Comparison of ENCODE assay signal across 9 cellular contexts in genomic region chr14:24213866-24214652, GRCh38. TPM values are rescaled to one million over a fixed set of nuclear protein-coding genes. Genes with fewer than 3 reads are reported as not detected.
A peak's percentile ranks its signal among the peaks of the same experiment; 100 is the strongest.
DNase-seq lines count a peak whose midpoint lies in the region; ATAC-seq, FAIRE-seq and TF ChIP-seq lines count a peak whose summit lies in the region.
"Had no signal": no experiment of that assay in that cellular context is flagged by ENCODE, and none has a peak within 500 bp of the region (broad histone marks: within the 10 kb centered on the region; RNA-seq: fewer than 3 reads in every experiment).

No MANE protein-coding gene starts in this region.

- no peaks in the 10 kb centered on the region for H3K36me3 ChIP-seq in KMS-11 (ENCODE audit: insufficient read depth)
- peaks cover 9% of the 10 kb centered on the region for H3K36me3 ChIP-seq in mucosa of stomach (ENCODE audit: control insufficient read depth, insufficient read depth, low read length)

- POLR2A ChIA-PET in A549 (lab: Yijun Ruan, JAX): interaction anchor here (0.6 to 3.6 kb wide), 12 partner anchors 8 to 218 kb away, joined by 3 to 36 read pairs (median 4); partner anchors contain the start of genes DHRS1, EMC9, IPO4 and NOP9

- H3K4me2 ChIP-seq in A549 (peak overlapping the region; percentile 72), KMS-11 (peak overlapping the region; percentile 64)

- H2AFZ ChIP-seq in KMS-11 (ENCODE audit: low read depth): peak overlapping the region; percentile 45; the same call in 1 of the 2 replicates

- H3K4me3 ChIP-seq in A549 (peak overlapping the region; percentile 57), KMS-11 (IDR thresholded peaks at IDR 0.05; ENCODE audit: insufficient read depth, low read depth, low read length) (no peak overlapping the region), mucosa of stomach (ENCODE audit: low read length) (no peak overlapping the region)

- CTCF ChIA-PET in A549 (lab: Yijun Ruan, JAX): interaction anchor here (0.7 to 4.3 kb wide), 6 partner anchors 12 to 82 kb away, joined by 3 to 31 read pairs (median 4); partner anchors contain the start of genes PSME2, RNF31 and TINF2

- H3K4me1 ChIP-seq in A549 (peaks cover 24% of the 10 kb centered on the region), KMS-11 (ENCODE audit: low read depth, poor library complexity, severe bottlenecking) (peaks cover 22% of the 10 kb centered on the region), mucosa of stomach (ENCODE audit: control insufficient read depth, insufficient read depth, low read length) (peaks cover 10% of the 10 kb centered on the region)

- peak overlapping the region; percentile 93 to 96 for H3K27ac ChIP-seq in A549
- H3K27ac ChIP-seq in KMS-11: peak overlapping the region; percentile 89

- TF ChIP-seq CTCF in A549 (IDR thresholded peaks at IDR 0.05) (no peak; the same call in 2 of the 3 replicates), KMS-11 (conservative IDR thresholded peaks at IDR 0.05; ENCODE audit: low read depth, low read length) (no peak)

- TF ChIP-seq POLR2A in A549 (IDR thresholded peaks at IDR 0.05; ENCODE audit: low read length): no peak

- H3K9ac ChIP-seq in KMS-11: peak overlapping the region; percentile 81; the same call in 1 of the 2 replicates
- peak overlapping the region; percentile 87 for H3K9ac ChIP-seq in mucosa of stomach (ENCODE audit: low read length)

- no peaks in the 10 kb centered on the region for H4K20me1 ChIP-seq in KMS-11 (ENCODE audit: insufficient read depth)

- TF ChIP-seq EP300 in A549 (IDR thresholded peaks at IDR 0.05): no peak

- TF ChIP-seq RAD21 in A549 (conservative IDR thresholded peaks at IDR 0.05 in 1 of 2, IDR thresholded peaks at IDR 0.05 in 1 of 2): no peak

- no peak for FAIRE-seq in A549 (lab: Jason Lieb, UNC)
- FAIRE-seq: colon had no signal

- no peak for ATAC-seq in A549
- no peak for ATAC-seq in HG02759 (IDR thresholded peaks at IDR 0.05; ENCODE audit: unreplicated experiment)
- no peak for ATAC-seq in GM21390 (IDR thresholded peaks at IDR 0.05; ENCODE audit: unreplicated experiment)

- WGBS in A549 (ENCODE audit: missing lambda C conversion rate): 93% methylated on average over 7 of the region's 7 CpGs

- 0 out of 2 replicates have a peak, but pooled peaks cover 9% of the 10 kb centered on the region for H3K79me2 ChIP-seq in KMS-11 (ENCODE audit: insufficient read depth, low read depth)

- H3K9me3 ChIP-seq in A549 (no peaks in the 10 kb centered on the region), mucosa of stomach (ENCODE audit: control insufficient read depth, low read length) (no peaks in the 10 kb centered on the region)

- DNase-seq in A549 (ENCODE audit: low read depth in 1 of 2, low spot score in 1 of 2) (no peak), cerebellar cortex (ENCODE audit: low spot score) (peak; percentile 10), NCI-H2196 (lab: John Stamatoyannopoulos, UW; ENCODE audit: unreplicated experiment) (no peak), NCI-H1417 treated with DMSO at 0.1 percent for 48 hours (lab: John Stamatoyannopoulos, UW) (no peak)

- H3K27me3 ChIP-seq in KMS-11 (ENCODE audit: insufficient read depth, low read depth) (no peaks in the 10 kb centered on the region), mucosa of stomach (ENCODE audit: control insufficient read depth, insufficient read depth, low read length) (no peaks in the 10 kb centered on the region)

TF ChIP-seq in A549, 52 proteins besides CTCF, POLR2A, EP300 and RAD21:
- TF ChIP-seq POLR2AphosphoS2 (conservative IDR thresholded peaks at IDR 0.05; ENCODE audit: low read length) (no peak), ZC3H11A (IDR thresholded peaks at IDR 0.05) (no peak), ZNF302 (CRISPR knock-in tag; IDR thresholded peaks at IDR 0.05) (no peak), ZSCAN20 (CRISPR knock-in tag; IDR thresholded peaks at IDR 0.05) (no peak), NR3C1 (IDR thresholded peaks at IDR 0.05) (no peak)

RNA-seq across cellular contexts. Expression of gene CHMP4A, which starts 0.8 kb away (rescaled TPM):
- polyA plus RNA-seq in A549 (2011; rRNA removed) (74.9 and 102 TPM in 2 replicates), A549 (2017; fragmentation: RNase III; extraction: RNeasy Plus Mini Kit Qiagen cat#74134 plus additional on column Dnase treatment) (112 to 124 TPM (median 117 TPM) in 3 replicates)
- 67.2 and 98.1 TPM in 2 replicates for polyA plus RNA-seq in A549 (2012; cell fraction: cytosol; rRNA removed)
- 13.2 and 24.6 TPM in 2 replicates for polyA plus RNA-seq in A549 (2012; cell fraction: nucleus; rRNA removed)
- polyA minus RNA-seq in A549 (2011; rRNA and poly(A)+ RNA removed): 16.7 and 37.6 TPM in 2 replicates

RNA-seq across cellular contexts. Expression of gene MDP1, which starts 1.8 kb away (rescaled TPM):
- polyA plus RNA-seq in A549 (2011; rRNA removed) (31.8 and 38.6 TPM in 2 replicates), A549 (2017; fragmentation: RNase III; extraction: RNeasy Plus Mini Kit Qiagen cat#74134 plus additional on column Dnase treatment) (21.0 to 21.6 TPM (median 21.4 TPM) in 3 replicates)
- 27.2 and 31.6 TPM in 2 replicates for polyA plus RNA-seq in A549 (2012; cell fraction: cytosol; rRNA removed)
- polyA plus RNA-seq in A549 (2012; cell fraction: nucleus; rRNA removed): 23.4 and 29.9 TPM in 2 replicates
- 6.0 and 11.2 TPM in 2 replicates for polyA minus RNA-seq in A549 (2011; rRNA and poly(A)+ RNA removed)

RNA-seq across cellular contexts. Expression of gene TSSK4, which starts 8.6 kb away (rescaled TPM):
- polyA plus RNA-seq in A549 (2011; rRNA removed): 0.09 TPM in 1 of 2 replicates, not detected in the other
- polyA plus RNA-seq in A549 (2012; cell fraction: cytosol; rRNA removed): not detected in 2 replicates
- polyA plus RNA-seq in A549 (2012; cell fraction: nucleus; rRNA removed): not detected in 2 replicates
- polyA plus RNA-seq in A549 (2017; fragmentation: RNase III; extraction: RNeasy Plus Mini Kit Qiagen cat#74134 plus additional on column Dnase treatment): 0.13 TPM in 1 of 3 replicates, not detected in the others
- polyA minus RNA-seq in A549 (2011; rRNA and poly(A)+ RNA removed): 0.21 and 0.29 TPM in 2 replicates

RNA-seq across cellular contexts. Expression of gene NEDD8, which starts 18.1 kb away (rescaled TPM):
- polyA plus RNA-seq in A549 (2011; rRNA removed) (381 and 433 TPM in 2 replicates), A549 (2017; fragmentation: RNase III; extraction: RNeasy Plus Mini Kit Qiagen cat#74134 plus additional on column Dnase treatment) (561 to 594 TPM (median 589 TPM) in 3 replicates)
- 319 and 406 TPM in 2 replicates for polyA plus RNA-seq in A549 (2012; cell fraction: cytosol; rRNA removed)
- polyA plus RNA-seq in A549 (2012; cell fraction: nucleus; rRNA removed): 84.0 and 134 TPM in 2 replicates
- polyA minus RNA-seq in A549 (2011; rRNA and poly(A)+ RNA removed): 93.2 and 113 TPM in 2 replicates

RNA-seq across cellular contexts. Expression of gene GMPR2, which starts 18.7 kb away (rescaled TPM):
- polyA plus RNA-seq in A549 (2011; rRNA removed) (91.7 and 108 TPM in 2 replicates), A549 (2017; fragmentation: RNase III; extraction: RNeasy Plus Mini Kit Qiagen cat#74134 plus additional on column Dnase treatment) (64.8 to 71.2 TPM (median 70.0 TPM) in 3 replicates)
- polyA plus RNA-seq in A549 (2012; cell fraction: cytosol; rRNA removed): 52.4 and 58.4 TPM in 2 replicates
- 44.8 and 50.9 TPM in 2 replicates for polyA plus RNA-seq in A549 (2012; cell fraction: nucleus; rRNA removed)
- 87.4 and 103 TPM in 2 replicates for polyA minus RNA-seq in A549 (2011; rRNA and poly(A)+ RNA removed)
